In genomic region chr12:110312581-110313360, GRCh38 we compare ENCODE assay signal across 9 cellular contexts. TPM values are rescaled to one million over a fixed set of nuclear protein-coding genes. Genes with fewer than 3 reads are reported as not detected.
DNase-seq lines count a peak whose midpoint lies in the region; ATAC-seq, FAIRE-seq and TF ChIP-seq lines count a peak whose summit lies in the region.
"Had no signal": no experiment of that assay in that cellular context is flagged by ENCODE, and none has a peak within 500 bp of the region (broad histone marks: within the 10 kb centered on the region; RNA-seq: fewer than 3 reads in every experiment).

No MANE protein-coding gene starts in this region.

- H3K27me3 ChIP-seq in Panc1 (ENCODE audit: control insufficient read depth, insufficient read depth, low read length) (no peaks in the 10 kb centered on the region), endothelial cell of umbilical vein (ENCODE audit: control insufficient read depth in 2 of 2, insufficient read depth in 2 of 2, low read length in 2 of 2) (no peaks in the 10 kb centered on the region)
- H3K27me3 ChIP-seq: SJSA1 had no signal

- H3K36me3 ChIP-seq in Panc1 (ENCODE audit: control insufficient read depth, insufficient read depth, low read length) (no peaks in the 10 kb centered on the region; the same call in 1 of the 2 replicates), endothelial cell of umbilical vein (ENCODE audit: control insufficient read depth in 2 of 2, extremely low read depth in 1 of 2, insufficient read depth in 2 of 2, low read length in 2 of 2) (peaks cover 0 to 5% of the 10 kb centered on the region in 2 experiments)

- intact Hi-C loops in Panc1 (cut with micrococcal nuclease; ENCODE audit: unreplicated experiment), result no loop called here
- intact Hi-C loops in endothelial cell of umbilical vein (cut with micrococcal nuclease), result loop anchor here (2.0 kb wide), 1 partner anchor 28 kb away; no protein-coding TSS in a partner anchor

- no peaks in the 10 kb centered on the region for H3K9me3 ChIP-seq in Panc1 (ENCODE audit: control insufficient read depth, insufficient read depth, low read depth, low read length)
- H3K9me3 ChIP-seq in endothelial cell of umbilical vein (replicated peaks; ENCODE audit: control insufficient read depth, insufficient read depth, low read length), result no peaks in the 10 kb centered on the region
- H3K9me3 ChIP-seq: SJSA1 had no signal

- DNase-seq in ELR (ENCODE audit: low read depth) (peak; percentile 90), Panc1 (ENCODE audit: low read depth, low spot score) (peak; percentile 4), endothelial cell of umbilical vein (ENCODE audit: low read depth, low spot score) (peak; percentile 72), pulmonary artery endothelial cell (ENCODE audit: low read depth, low spot score) (peak; percentile 68), inferior parietal cortex (ENCODE audit: extremely low spot score) (no peak), globus pallidus (ENCODE audit: low spot score) (no peak)
- no peak for DNase-seq in stimulated activated CD8-positive, alpha-beta memory T cell treated with anti-CD3 and anti-CD28 coated beads, Interleukin-4, amount 100 ng/mL, for 48 hours

- dilution Hi-C loops in endothelial cell of umbilical vein (cut with MboI; ENCODE audit: extremely low pct_ligation_motif_present, low sequenced_read_pairs), result no loop called here

- peak overlapping the region; percentile 8 for H3K9ac ChIP-seq in endothelial cell of umbilical vein (replicated peaks; ENCODE audit: extremely low read depth, insufficient read depth, low read length)

- in situ Hi-C loops in Panc1 (cut with HindIII; ENCODE audit: low pct_unique_long_range_greater_than_20kb, low sequenced_read_pairs), result no loop called here

- H3K4me3 ChIP-seq in Panc1 (ENCODE audit: low read depth in 2 of 2, low read length in 2 of 2) (no peak overlapping the region), endothelial cell of umbilical vein (replicated peaks in 1 of 3; ENCODE audit: insufficient read depth in 1 of 3, low read depth in 1 of 3, low read length in 3 of 3) (no peak overlapping the region)
- H3K4me3 ChIP-seq: SJSA1 had no signal

- H2AFZ ChIP-seq in endothelial cell of umbilical vein (ENCODE audit: low read depth, low read length), result no peak overlapping the region

- BruUV-seq in Panc1 (replicated peaks; lab: Mats Ljungman, UMichigan) (no TSS peak), endothelial cell of umbilical vein (replicated peaks; lab: Mats Ljungman, UMichigan) (TSS peak; percentile 98)

- H3K4me2 ChIP-seq in endothelial cell of umbilical vein (ENCODE audit: insufficient read depth, low read length), result peak overlapping the region; percentile 22

- H3K27ac ChIP-seq in Panc1 (ENCODE audit: low read length), result no peak overlapping the region
- peak overlapping the region; percentile 70 for H3K27ac ChIP-seq in endothelial cell of umbilical vein (ENCODE audit: insufficient read depth, low read depth, low read length)
- H3K27ac ChIP-seq: SJSA1 had no signal

- H3K4me1 ChIP-seq in Panc1 (ENCODE audit: control insufficient read depth, insufficient read depth, low read length), result no peaks in the 10 kb centered on the region
- peaks cover 32% of the 10 kb centered on the region for H3K4me1 ChIP-seq in endothelial cell of umbilical vein (ENCODE audit: control insufficient read depth, extremely low read depth, insufficient read depth, low read length)

- TF ChIP-seq CTCF in Panc1 (IDR thresholded peaks at IDR 0.05) (no peak), endothelial cell of umbilical vein (IDR thresholded peaks at IDR 0.05; ENCODE audit: extremely low read depth in 1 of 2, insufficient read depth in 1 of 2, low read depth in 1 of 2, low read length in 2 of 2) (no peak)

- peaks cover 85% of the 10 kb centered on the region for H3K79me2 ChIP-seq in endothelial cell of umbilical vein (ENCODE audit: control insufficient read depth, insufficient read depth, low read length)

- no peaks in the 10 kb centered on the region for H4K20me1 ChIP-seq in endothelial cell of umbilical vein (replicated peaks; ENCODE audit: control insufficient read depth, extremely low read depth, insufficient read depth, low read length)

- CTCF ChIA-PET in Panc1 (lab: Charles Lee) (no interaction called here), endothelial cell of umbilical vein (lab: Charles Lee) (interaction anchor here (0.7 to 1.6 kb wide), 6 partner anchors 12 to 188 kb away, joined by 3 to 5 read pairs (median 4); partner anchors contain the start of gene IFT81)

- peak; percentile 59 for TF ChIP-seq POLR2A in endothelial cell of umbilical vein (IDR thresholded peaks at IDR 0.05; ENCODE audit: low read depth, low read length)

- FAIRE-seq in endothelial cell of umbilical vein (lab: Jason Lieb, UNC), result peak; percentile 85

- POLR2A ChIA-PET in Panc1 (lab: Charles Lee) (no interaction called here), endothelial cell of umbilical vein (lab: Charles Lee) (interaction anchor here (0.6 to 0.7 kb wide), 3 partner anchors 31 to 189 kb away, joined by 3 to 5 read pairs (median 3); partner anchors contain the start of gene IFT81)

- no peaks in the 10 kb centered on the region for H3K9me1 ChIP-seq in endothelial cell of umbilical vein (replicated peaks; ENCODE audit: control insufficient read depth, extremely low read depth, insufficient read depth, low read length)

- ATAC-seq in Panc1, result no peak
- no peak for ATAC-seq in HG03135 (IDR thresholded peaks at IDR 0.05; ENCODE audit: unreplicated experiment)

TF ChIP-seq in endothelial cell of umbilical vein, 7 proteins besides CTCF, POLR2A, EP300 and RAD21:
- TF ChIP-seq JUN (IDR thresholded peaks at IDR 0.05; ENCODE audit: borderline replicate concordance, insufficient read depth, insufficient read length, low read depth), result peak; percentile 91
- no peak for TF ChIP-seq MYC (IDR thresholded peaks at IDR 0.05; ENCODE audit: low read depth, low read length)
- no peak for TF ChIP-seq EZH2 (IDR thresholded peaks at IDR 0.05; ENCODE audit: borderline replicate concordance, low read depth, low read length, severe bottlenecking)
- TF ChIP-seq POLR2AphosphoS5 (IDR thresholded peaks at IDR 0.05; ENCODE audit: insufficient read depth, low read depth, low read length), result peak; percentile 83
- TF ChIP-seq MAX (IDR thresholded peaks at IDR 0.05; ENCODE audit: insufficient read depth, insufficient read length), result no peak
- peak; percentile 51 for TF ChIP-seq GATA2 (IDR thresholded peaks at IDR 0.05; ENCODE audit: insufficient read depth, insufficient read length, low read depth, low read length)
- TF ChIP-seq FOS (IDR thresholded peaks at IDR 0.05; ENCODE audit: borderline replicate concordance, insufficient read depth, low read length), result peak; percentile 79

RNA-seq across cellular contexts. Expression of gene ATP2A2, which starts 31.7 kb away (rescaled TPM):
- total RNA-seq in Panc1 (2021; ENCODE audit: unreplicated experiment) (286 TPM), endothelial cell of umbilical vein (230 and 239 TPM in 2 replicates), pulmonary artery endothelial cell (117 and 158 TPM in 2 replicates)
- 181 TPM for polyA plus RNA-seq in Panc1 (2012; ENCODE audit: insufficient read length)
- polyA plus RNA-seq in endothelial cell of umbilical vein, result 94.4 and 102 TPM in 2 replicates
- polyA plus RNA-seq in endothelial cell of umbilical vein (2011; cell fraction: cytosol; rRNA removed), result 72.8 and 79.1 TPM in 2 replicates
- polyA plus RNA-seq in endothelial cell of umbilical vein (2011; cell fraction: nucleus; rRNA removed), result 242 and 247 TPM in 2 replicates
- polyA plus RNA-seq in endothelial cell of umbilical vein (2012), result 170 and 217 TPM in 2 replicates
- polyA minus RNA-seq in endothelial cell of umbilical vein, result 219 and 227 TPM in 2 replicates
- polyA minus RNA-seq in endothelial cell of umbilical vein (2011; cell fraction: cytosol; rRNA and poly(A)+ RNA removed), result 74.0 TPM
- polyA minus RNA-seq in endothelial cell of umbilical vein (2011; cell fraction: nucleus; rRNA and poly(A)+ RNA removed), result 144 and 187 TPM in 2 replicates

Comparison
In these comparisons a context has a peak if more than half of its experiments do, and no peak if none do; other contexts are left out.
1. DNase-seq: peak in ELR (single experiment), Panc1 (single experiment), endothelial cell of umbilical vein (single experiment) and pulmonary artery endothelial cell (single experiment); none in stimulated activated CD8-positive, alpha-beta memory T cell treated with anti-CD3 and anti-CD28 coated beads, Interleukin-4, amount 100 ng/mL, for 48 hours (single experiment), inferior parietal cortex (single experiment) and globus pallidus (single experiment).